Comparison of ENCODE assay signal across 28 cellular contexts in the genomic region with DNA sequence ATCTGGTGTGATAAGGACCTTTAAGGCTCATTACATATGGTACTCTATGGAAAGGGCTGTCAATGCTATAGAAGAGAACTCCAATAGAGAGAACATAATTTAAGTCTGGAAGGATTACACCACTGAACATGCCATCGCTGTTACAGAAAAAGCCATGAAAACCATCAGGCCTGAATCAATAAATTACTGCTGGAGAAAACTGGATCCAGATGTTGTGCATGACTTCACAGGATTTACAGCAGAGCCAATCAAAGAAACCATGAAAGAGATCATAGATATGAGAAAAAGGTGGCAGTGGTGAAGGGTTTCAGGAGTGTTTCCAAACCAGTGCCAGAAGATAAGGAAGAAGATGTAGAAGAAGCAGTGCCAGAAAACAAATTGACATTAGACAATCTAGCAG. TPM values are rescaled to one million over a fixed set of nuclear protein-coding genes. Genes with fewer than 3 reads are reported as not detected.
"Had no signal": no experiment of that assay in that cellular context is flagged by ENCODE, and none has a peak within 500 bp of the region (broad histone marks: within the 10 kb centered on the region; RNA-seq: fewer than 3 reads in every experiment).

No MANE protein-coding gene starts in this region.

- H3K27me3 ChIP-seq: adrenal gland, body of pancreas, breast epithelium, Peyer's patch, SJSA1 had no signal

- H3K4me1 ChIP-seq: adrenal gland, body of pancreas, breast epithelium, Peyer's patch, SJSA1 had no signal

- H3K4me3 ChIP-seq: adrenal gland, body of pancreas, breast epithelium, Peyer's patch, SJSA1 had no signal

- ATAC-seq: activated CD8-positive, alpha-beta T cell treated with anti-CD3 and anti-CD28 coated beads, Interleukin-2, amount 10 ng/mL, durations not matched to agents 7 days and 5 days; body of pancreas; PC-3 had no signal

- H3K36me3 ChIP-seq: adrenal gland, breast epithelium, Peyer's patch, SJSA1 had no signal

- H3K9me3 ChIP-seq: adrenal gland, body of pancreas, breast epithelium, Peyer's patch, SJSA1 had no signal

- H3K27ac ChIP-seq: adrenal gland, body of pancreas, breast epithelium, Peyer's patch, SJSA1 had no signal

- DNase-seq: activated CD4-positive, alpha-beta T cell treated with anti-CD3 and anti-CD28 coated beads, Interleukin-2, amount 10 ng/mL, durations not matched to agents 24 days and 14 days; activated CD4-positive, alpha-beta T cell treated with anti-CD3 and anti-CD28 coated beads, Interleukin-2, amount 50 U/mL, for 4 hours; activated CD8-positive, alpha-beta T cell treated with anti-CD3 and anti-CD28 coated beads, Interleukin-2, amount 10 ng/mL, durations not matched to agents 7 days and 5 days; activated gamma-delta T cell; activated naive CD4-positive, alpha-beta T cell treated with Interleukin-2 at 50 U/mL for 16 hours; activated naive CD8-positive, alpha-beta T cell treated with anti-CD3 and anti-CD28 coated beads, Interleukin-2, amount 10 ng/mL, durations not matched to agents 7 days and 5 days; activated T-cell treated with anti-CD3 and anti-CD28 coated beads, Interleukin-2, amount 50 U/mL, for 24 hours; adrenal gland; body of pancreas; Karpas-422; KBM-7; NCI-H1105; NCI-H1417 treated with DMSO at 0.1 percent for 48 hours; NCI-H187 treated with DMSO at 0.1 percent for 48 hours; NCI-H2081; NCI-H2171 treated with DMSO at 0.1 percent for 48 hours; NCI-H226; NCI-H446 treated with DMSO at 0.1 percent for 48 hours; NCI-H524 treated with DMSO at 0.1 percent for 48 hours; PC-3; Peyer's patch; RPMI8226; SHP77 treated with DMSO at 0.1 percent for 48 hours had no signal

RNA-seq across cellular contexts. Expression of a gene that starts 18.9 kb away (rescaled TPM):
- total RNA-seq: activated CD4-positive, alpha-beta T cell treated with anti-CD3 and anti-CD28 coated beads, Interleukin-2, amount 10 ng/mL, durations not matched to agents 24 days and 14 days; activated CD8-positive, alpha-beta T cell treated with anti-CD3 and anti-CD28 coated beads, Interleukin-2, amount 10 ng/mL, durations not matched to agents 7 days and 5 days; activated naive CD8-positive, alpha-beta T cell treated with anti-CD3 and anti-CD28 coated beads, Interleukin-2, amount 10 ng/mL, durations not matched to agents 7 days and 5 days; activated T-helper 2 cell treated with anti-CD3 and anti-CD28 coated beads, Interferon-gamma antibody, Interleukin-2, Interleukin-4, amounts not matched to agents 10 μg/mL and 5 μg/mL and 100 μg/mL, durations not matched to agents 14 hours and 24 hours and 36 hours; astrocyte; body of pancreas; breast epithelium; MCF 10A; PC-3; Peyer's patch; SJSA1 had no signal
